Comparison of ENCODE assay signal across 25 cellular contexts in genomic region chr6:20198764-20199174, GRCh38. TPM values are rescaled to one million over a fixed set of nuclear protein-coding genes. Genes with fewer than 3 reads are reported as not detected.
DNase-seq lines count a peak whose midpoint lies in the region; ATAC-seq and TF ChIP-seq lines count a peak whose summit lies in the region.
"Had no signal": no experiment of that assay in that cellular context is flagged by ENCODE, and none has a peak within 500 bp of the region (broad histone marks: within the 10 kb centered on the region; RNA-seq: fewer than 3 reads in every experiment).

No MANE protein-coding gene starts in this region.

- no peak overlapping the region for H3K27ac ChIP-seq in left ventricle myocardium inferior (replicated peaks)
- H3K27ac ChIP-seq: C4-2B, psoas muscle, SJSA1 had no signal

- no peaks in the 10 kb centered on the region for H3K36me3 ChIP-seq in left ventricle myocardium inferior
- H3K36me3 ChIP-seq: Peyer's patch had no signal

- H3K4me3 Mint-ChIP-seq in activated naive CD4-positive, alpha-beta T cell treated with anti-CD3 and anti-CD28 coated beads, Interleukin-2, amount 10 ng/mL, durations not matched to agents 7 days and 5 days: no peak overlapping the region
- no peak overlapping the region for H3K4me3 Mint-ChIP-seq in activated T-helper 2 cell treated with anti-CD3 and anti-CD28 coated beads, Interferon-gamma antibody, Interleukin-2, Interleukin-4, amounts not matched to agents 10 μg/mL and 5 μg/mL and 100 μg/mL, durations not matched to agents 14 hours and 24 hours and 36 hours (ENCODE audit: low read depth)
- H3K4me3 Mint-ChIP-seq in nephron: peak overlapping the region in 2 of 3 experiments; percentile 8 to 24
- H3K4me3 Mint-ChIP-seq: activated CD4-positive, alpha-beta memory T cell treated with anti-CD3 and anti-CD28 coated beads for 36 hours; activated naive CD8-positive, alpha-beta T cell; natural killer cell; stimulated activated naive CD8-positive, alpha-beta T cell treated with anti-CD3 and anti-CD28 coated beads, Interleukin-15, amount 100 ng/mL, for 72 hours; T-helper 17 cell had no signal

- TF ChIP-seq CTCF in nephron (IDR thresholded peaks at IDR 0.05; ENCODE audit: unreplicated experiment in 3 of 3): no peak
- no peak for TF ChIP-seq CTCF in left ventricle myocardium inferior (IDR thresholded peaks at IDR 0.05; ENCODE audit: borderline replicate concordance)

- no peak for ATAC-seq in activated naive CD4-positive, alpha-beta T cell treated with anti-CD3 and anti-CD28 coated beads, Interleukin-2, amount 50 U/mL, for 72 hours
- ATAC-seq in GM18858 (IDR thresholded peaks at IDR 0.05; ENCODE audit: unreplicated experiment) (no peak), HG02623 (IDR thresholded peaks at IDR 0.05; ENCODE audit: unreplicated experiment) (no peak)
- ATAC-seq: natural killer cell; psoas muscle; stimulated activated naive CD8-positive, alpha-beta T cell treated with anti-CD3 and anti-CD28 coated beads, Interleukin-15, amount 100 ng/mL, for 72 hours; T-helper 17 cell had no signal

- no peaks in the 10 kb centered on the region for H3K9me3 ChIP-seq in left ventricle myocardium inferior (replicated peaks)
- H3K9me3 ChIP-seq: Peyer's patch, psoas muscle, SJSA1 had no signal

- DNase-seq in activated naive CD4-positive, alpha-beta T cell treated with anti-CD3 and anti-CD28 coated beads, Interleukin-2, amount 10 ng/mL, durations not matched to agents 7 days and 5 days: no peak
- DNase-seq in activated naive CD4-positive, alpha-beta T cell treated with anti-CD3 and anti-CD28 coated beads, Interleukin-2, amount 50 U/mL, for 72 hours (ENCODE audit: low spot score in 2 of 2): no peak
- no peak for DNase-seq in activated T-helper 2 cell treated with anti-CD3 and anti-CD28 coated beads, Interferon-gamma antibody, Interleukin-2, Interleukin-4, amounts not matched to agents 10 μg/mL and 5 μg/mL and 100 μg/mL, durations not matched to agents 14 hours and 24 hours and 36 hours (ENCODE audit: low spot score)
- no peak for DNase-seq in activated effector memory CD4-positive, alpha-beta T cell treated with anti-CD3 and anti-CD28 coated beads, Interleukin-2, amount 50 U/mL, for 16 hours
- DNase-seq in left ventricle myocardium inferior: no peak
- DNase-seq: activated CD4-positive, alpha-beta memory T cell treated with anti-CD3 and anti-CD28 coated beads for 36 hours; activated T-cell treated with anti-CD3 and anti-CD28 coated beads, Interleukin-2, amount 50 U/mL, for 48 hours; DND-41; hippocampal formation; mammary epithelial cell; natural killer cell; NCI-H1436; NCI-H2171; psoas muscle; stimulated activated CD4-positive, alpha-beta T cell treated with anti-CD3 and anti-CD28 coated beads, Interleukin-2, amount 100 ng/mL, for 48 hours; stimulated activated naive CD8-positive, alpha-beta T cell treated with anti-CD3 and anti-CD28 coated beads, Interleukin-15, amount 100 ng/mL, for 72 hours; T-helper 17 cell had no signal

- no peaks in the 10 kb centered on the region for H3K27me3 Mint-ChIP-seq in activated naive CD4-positive, alpha-beta T cell treated with anti-CD3 and anti-CD28 coated beads, Interleukin-2, amount 10 ng/mL, durations not matched to agents 7 days and 5 days
- no peaks in the 10 kb centered on the region for H3K27me3 Mint-ChIP-seq in activated T-helper 2 cell treated with anti-CD3 and anti-CD28 coated beads, Interferon-gamma antibody, Interleukin-2, Interleukin-4, amounts not matched to agents 10 μg/mL and 5 μg/mL and 100 μg/mL, durations not matched to agents 14 hours and 24 hours and 36 hours (ENCODE audit: low read depth)
- no peaks in the 10 kb centered on the region for H3K27me3 Mint-ChIP-seq in nephron (ENCODE audit: low read depth)
- H3K27me3 Mint-ChIP-seq: activated CD4-positive, alpha-beta memory T cell treated with anti-CD3 and anti-CD28 coated beads for 36 hours; activated naive CD8-positive, alpha-beta T cell; stimulated activated naive CD8-positive, alpha-beta T cell treated with anti-CD3 and anti-CD28 coated beads, Interleukin-15, amount 100 ng/mL, for 72 hours; T-helper 17 cell had no signal

- no peaks in the 10 kb centered on the region for H3K9me3 Mint-ChIP-seq in activated naive CD4-positive, alpha-beta T cell treated with anti-CD3 and anti-CD28 coated beads, Interleukin-2, amount 10 ng/mL, durations not matched to agents 7 days and 5 days
- H3K9me3 Mint-ChIP-seq in activated naive CD4-positive, alpha-beta T cell treated with anti-CD3 and anti-CD28 coated beads, Interleukin-2, amount 50 U/mL, for 72 hours: no peaks in the 10 kb centered on the region
- no peaks in the 10 kb centered on the region for H3K9me3 Mint-ChIP-seq in activated T-helper 2 cell treated with anti-CD3 and anti-CD28 coated beads, Interferon-gamma antibody, Interleukin-2, Interleukin-4, amounts not matched to agents 10 μg/mL and 5 μg/mL and 100 μg/mL, durations not matched to agents 14 hours and 24 hours and 36 hours
- peaks cover 6% of the 10 kb centered on the region for H3K9me3 Mint-ChIP-seq in nephron
- H3K9me3 Mint-ChIP-seq: activated CD4-positive, alpha-beta memory T cell treated with anti-CD3 and anti-CD28 coated beads for 36 hours; natural killer cell; stimulated activated naive CD8-positive, alpha-beta T cell treated with anti-CD3 and anti-CD28 coated beads, Interleukin-15, amount 100 ng/mL, for 72 hours had no signal

- H3K27me3 ChIP-seq in left ventricle myocardium inferior (ENCODE audit: low read depth): no peaks in the 10 kb centered on the region
- H3K27me3 ChIP-seq: Peyer's patch, SJSA1 had no signal

- intact Hi-C loops in activated T-helper 2 cell treated with anti-CD3 and anti-CD28 coated beads, Interferon-gamma antibody, Interleukin-2, Interleukin-4, amounts not matched to agents 10 μg/mL and 5 μg/mL and 100 μg/mL, durations not matched to agents 14 hours and 24 hours and 36 hours (cut with micrococcal nuclease): loop anchor here (10.0 kb wide), 1 partner anchor 1396 kb away; the partner anchor contains the start of gene SOX4
- intact Hi-C loops in left ventricle myocardium inferior (cut with micrococcal nuclease): no loop called here

- H3K27ac Mint-ChIP-seq in activated naive CD4-positive, alpha-beta T cell treated with anti-CD3 and anti-CD28 coated beads, Interleukin-2, amount 10 ng/mL, durations not matched to agents 7 days and 5 days: peak overlapping the region; percentile 64
- no peak overlapping the region for H3K27ac Mint-ChIP-seq in activated naive CD4-positive, alpha-beta T cell treated with anti-CD3 and anti-CD28 coated beads, Interleukin-2, amount 50 U/mL, for 72 hours
- peak overlapping the region; percentile 58 for H3K27ac Mint-ChIP-seq in activated T-helper 2 cell treated with anti-CD3 and anti-CD28 coated beads, Interferon-gamma antibody, Interleukin-2, Interleukin-4, amounts not matched to agents 10 μg/mL and 5 μg/mL and 100 μg/mL, durations not matched to agents 14 hours and 24 hours and 36 hours
- peak overlapping the region; percentile 81 to 96 (median 87) for H3K27ac Mint-ChIP-seq in nephron
- H3K27ac Mint-ChIP-seq: activated CD4-positive, alpha-beta memory T cell treated with anti-CD3 and anti-CD28 coated beads for 36 hours; activated naive CD8-positive, alpha-beta T cell; natural killer cell; T-helper 17 cell had no signal

- H3K4me1 Mint-ChIP-seq in activated naive CD4-positive, alpha-beta T cell treated with anti-CD3 and anti-CD28 coated beads, Interleukin-2, amount 10 ng/mL, durations not matched to agents 7 days and 5 days: peaks cover 27% of the 10 kb centered on the region
- peaks cover 53% of the 10 kb centered on the region for H3K4me1 Mint-ChIP-seq in activated T-helper 2 cell treated with anti-CD3 and anti-CD28 coated beads, Interferon-gamma antibody, Interleukin-2, Interleukin-4, amounts not matched to agents 10 μg/mL and 5 μg/mL and 100 μg/mL, durations not matched to agents 14 hours and 24 hours and 36 hours (ENCODE audit: low read depth)
- peaks cover 34% of the 10 kb centered on the region for H3K4me1 Mint-ChIP-seq in nephron

- peaks cover 19% of the 10 kb centered on the region for H3K36me3 Mint-ChIP-seq in activated naive CD4-positive, alpha-beta T cell treated with anti-CD3 and anti-CD28 coated beads, Interleukin-2, amount 10 ng/mL, durations not matched to agents 7 days and 5 days
- H3K36me3 Mint-ChIP-seq in activated naive CD4-positive, alpha-beta T cell treated with anti-CD3 and anti-CD28 coated beads, Interleukin-2, amount 50 U/mL, for 72 hours: peaks cover 0 to 6% of the 10 kb centered on the region in 2 donors
- peaks cover 49% of the 10 kb centered on the region for H3K36me3 Mint-ChIP-seq in activated T-helper 2 cell treated with anti-CD3 and anti-CD28 coated beads, Interferon-gamma antibody, Interleukin-2, Interleukin-4, amounts not matched to agents 10 μg/mL and 5 μg/mL and 100 μg/mL, durations not matched to agents 14 hours and 24 hours and 36 hours (ENCODE audit: low read depth)
- H3K36me3 Mint-ChIP-seq in nephron (ENCODE audit: low read depth): peaks cover 8% of the 10 kb centered on the region
- H3K36me3 Mint-ChIP-seq: activated CD4-positive, alpha-beta memory T cell treated with anti-CD3 and anti-CD28 coated beads for 36 hours; natural killer cell had no signal

- peaks cover 47% of the 10 kb centered on the region for H3K4me1 ChIP-seq in left ventricle myocardium inferior
- H3K4me1 ChIP-seq: psoas muscle had no signal

- H3K4me3 ChIP-seq in left ventricle myocardium inferior: no peak overlapping the region
- H3K4me3 ChIP-seq: psoas muscle, SJSA1, skin epidermis had no signal

- CTCF ChIA-PET in activated naive CD4-positive, alpha-beta T cell treated with anti-CD3 and anti-CD28 coated beads, Interleukin-2, amount 10 ng/mL, durations not matched to agents 7 days and 5 days (lab: Charles Lee): interaction anchor here (1.0 kb wide), 1 partner anchor 22 kb away, joined by 3 read pairs; no protein-coding TSS in a partner anchor

RNA-seq across cellular contexts. Expression of gene MBOAT1, which starts 13.5 kb away (rescaled TPM):
- 10 to 100 TPM; 11.8 to 13.8 TPM for total RNA-seq in activated naive CD4-positive, alpha-beta T cell treated with anti-CD3 and anti-CD28 coated beads, Interleukin-2, amount 50 U/mL, for 72 hours
- 32.8 and 33.8 TPM in 2 replicates for total RNA-seq in activated T-helper 2 cell treated with anti-CD3 and anti-CD28 coated beads, Interferon-gamma antibody, Interleukin-2, Interleukin-4, amounts not matched to agents 10 μg/mL and 5 μg/mL and 100 μg/mL, durations not matched to agents 14 hours and 24 hours and 36 hours
- total RNA-seq in left ventricle myocardium inferior: 5.6 TPM

Comparison
In these comparisons a context has a peak if more than half of its experiments do, and no peak if none do; other contexts are left out.
1. H3K27ac Mint-ChIP-seq: peak in activated naive CD4-positive, alpha-beta T cell treated with anti-CD3 and anti-CD28 coated beads, Interleukin-2, amount 10 ng/mL, durations not matched to agents 7 days and 5 days (single experiment), activated T-helper 2 cell treated with anti-CD3 and anti-CD28 coated beads, Interferon-gamma antibody, Interleukin-2, Interleukin-4, amounts not matched to agents 10 μg/mL and 5 μg/mL and 100 μg/mL, durations not matched to agents 14 hours and 24 hours and 36 hours (single experiment) and nephron (3 of 3); none in activated naive CD4-positive, alpha-beta T cell treated with anti-CD3 and anti-CD28 coated beads, Interleukin-2, amount 50 U/mL, for 72 hours (0 of 2).
2. H3K4me3 Mint-ChIP-seq: peak in nephron (2 of 3); none in activated naive CD4-positive, alpha-beta T cell treated with anti-CD3 and anti-CD28 coated beads, Interleukin-2, amount 10 ng/mL, durations not matched to agents 7 days and 5 days (single experiment) and activated T-helper 2 cell treated with anti-CD3 and anti-CD28 coated beads, Interferon-gamma antibody, Interleukin-2, Interleukin-4, amounts not matched to agents 10 μg/mL and 5 μg/mL and 100 μg/mL, durations not matched to agents 14 hours and 24 hours and 36 hours (single experiment).